8 cellular contexts compared by ENCODE assay signal in the genomic region with DNA sequence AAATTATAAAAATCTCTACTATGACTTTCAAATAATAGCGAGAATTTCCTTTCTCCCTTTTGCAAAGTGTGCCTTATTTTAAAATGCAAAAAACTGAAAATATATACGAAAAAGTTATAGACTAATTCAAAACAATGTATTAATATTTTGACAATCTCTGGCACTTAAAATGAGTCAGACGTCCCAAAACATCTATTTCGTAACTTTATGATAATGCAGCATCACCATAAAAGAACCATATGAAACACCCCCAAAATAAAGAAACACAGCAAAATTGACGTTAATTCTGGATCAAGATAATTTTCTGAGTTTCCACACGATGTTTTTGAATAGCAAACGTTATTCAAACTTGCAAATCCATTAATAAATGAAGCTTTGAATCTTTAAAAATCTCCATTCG. TPM values are rescaled to one million over a fixed set of nuclear protein-coding genes. Genes with fewer than 3 reads are reported as not detected.
DNase-seq lines count a peak whose midpoint lies in the region; ATAC-seq and TF ChIP-seq lines count a peak whose summit lies in the region.

No MANE protein-coding gene starts in this region.

- CTCF ChIA-PET in activated CD4-positive, alpha-beta T cell treated with anti-CD3 and anti-CD28 coated beads, Interleukin-2, amount 10 ng/mL, durations not matched to agents 7 days and 5 days (lab: Charles Lee) = interaction anchor here (0.7 to 2.0 kb wide), 3 partner anchors 33 to 1296 kb away, joined by 3 to 7 read pairs (median 4); no protein-coding TSS in a partner anchor

- H3K27ac ChIP-seq in thyroid gland = no peak overlapping the region

- no peaks in the 10 kb centered on the region for H3K27me3 Mint-ChIP-seq in activated CD4-positive, alpha-beta T cell treated with anti-CD3 and anti-CD28 coated beads, Interleukin-2, amount 10 ng/mL, durations not matched to agents 7 days and 5 days
- no peaks in the 10 kb centered on the region for H3K27me3 Mint-ChIP-seq in activated naive CD8-positive, alpha-beta T cell treated with anti-CD3 and anti-CD28 coated beads, Interleukin-2, amount 10 ng/mL, durations not matched to agents 7 days and 5 days

- WGBS in thyroid gland, 2 donors = 25 to 26% methylated on average over 8 of the region's 8 CpGs

- peaks cover 46% of the 10 kb centered on the region for H3K4me1 Mint-ChIP-seq in activated CD4-positive, alpha-beta T cell treated with anti-CD3 and anti-CD28 coated beads, Interleukin-2, amount 10 ng/mL, durations not matched to agents 7 days and 5 days
- H3K4me1 Mint-ChIP-seq in activated naive CD8-positive, alpha-beta T cell treated with anti-CD3 and anti-CD28 coated beads, Interleukin-2, amount 10 ng/mL, durations not matched to agents 7 days and 5 days = peaks cover 32% of the 10 kb centered on the region

- intact Hi-C loops in thyroid gland (cut with DNase I) = loop anchor here (10.0 kb wide), 1 partner anchor 100 kb away; no protein-coding TSS in a partner anchor

- no peaks in the 10 kb centered on the region for H3K9me3 ChIP-seq in thyroid gland

- peak overlapping the region; percentile 100 for H3K4me3 Mint-ChIP-seq in activated CD4-positive, alpha-beta T cell treated with anti-CD3 and anti-CD28 coated beads, Interleukin-2, amount 10 ng/mL, durations not matched to agents 7 days and 5 days
- peak overlapping the region; percentile 89 for H3K4me3 Mint-ChIP-seq in activated naive CD8-positive, alpha-beta T cell treated with anti-CD3 and anti-CD28 coated beads, Interleukin-2, amount 10 ng/mL, durations not matched to agents 7 days and 5 days

- TF ChIP-seq POLR2A in thyroid gland (IDR thresholded peaks at IDR 0.05) = no peak

- DNase-seq in activated CD4-positive, alpha-beta T cell treated with anti-CD3 and anti-CD28 coated beads, Interleukin-2, amount 10 ng/mL, durations not matched to agents 7 days and 5 days = no peak
- DNase-seq in activated CD4-positive, alpha-beta T cell treated with anti-CD3 and anti-CD28 coated beads for 48 hours = no peak
- DNase-seq in activated naive CD8-positive, alpha-beta T cell treated with anti-CD3 and anti-CD28 coated beads, Interleukin-2, amount 10 ng/mL, durations not matched to agents 7 days and 5 days = no peak
- DNase-seq in kidney epithelial cell (ENCODE audit: low read depth) (no peak), thyroid gland (no peak), amniotic stem cell (lab: John Stamatoyannopoulos, UW) (no peak)

- peak overlapping the region; percentile 99 for H3K27ac Mint-ChIP-seq in activated CD4-positive, alpha-beta T cell treated with anti-CD3 and anti-CD28 coated beads, Interleukin-2, amount 10 ng/mL, durations not matched to agents 7 days and 5 days
- peak overlapping the region; percentile 93 for H3K27ac Mint-ChIP-seq in activated naive CD8-positive, alpha-beta T cell treated with anti-CD3 and anti-CD28 coated beads, Interleukin-2, amount 10 ng/mL, durations not matched to agents 7 days and 5 days

- ATAC-seq in activated naive CD8-positive, alpha-beta T cell treated with anti-CD3 and anti-CD28 coated beads, Interleukin-2, amount 10 ng/mL, durations not matched to agents 7 days and 5 days (ENCODE audit: low read depth) = no peak
- ATAC-seq in HG03135 (IDR thresholded peaks at IDR 0.05; ENCODE audit: unreplicated experiment) (no peak), HG02798 (IDR thresholded peaks at IDR 0.05; ENCODE audit: poor library complexity, unreplicated experiment) (no peak)

- no peaks in the 10 kb centered on the region for H3K36me3 ChIP-seq in kidney epithelial cell (ENCODE audit: control insufficient read depth, insufficient read depth, low read length)
- H3K36me3 ChIP-seq in thyroid gland = no peaks in the 10 kb centered on the region

- peaks cover 14 to 16% of the 10 kb centered on the region in 2 donors for H3K4me1 ChIP-seq in thyroid gland

- POLR2A ChIA-PET in activated CD4-positive, alpha-beta T cell treated with anti-CD3 and anti-CD28 coated beads, Interleukin-2, amount 10 ng/mL, durations not matched to agents 7 days and 5 days (lab: Charles Lee) = no interaction called here
- POLR2A ChIA-PET in activated naive CD8-positive, alpha-beta T cell treated with anti-CD3 and anti-CD28 coated beads, Interleukin-2, amount 10 ng/mL, durations not matched to agents 7 days and 5 days (lab: Charles Lee) = interaction anchor here (0.6 to 3.0 kb wide), 5 partner anchors 13 to 825 kb away, joined by 4 to 21 read pairs (median 6); a partner anchor contains a TSS

- no peaks in the 10 kb centered on the region for H3K27me3 ChIP-seq in kidney epithelial cell (ENCODE audit: control insufficient read depth, insufficient read depth, low read length)
- no peaks in the 10 kb centered on the region for H3K27me3 ChIP-seq in thyroid gland

- peak overlapping the region; percentile 93 for H3K4me3 ChIP-seq in kidney epithelial cell (ENCODE audit: low read depth, low read length)
- peak overlapping the region in 2 of 3 donors; percentile 24 to 84 for H3K4me3 ChIP-seq in thyroid gland (replicated peaks in 1 of 3)

- H3K36me3 Mint-ChIP-seq in activated CD4-positive, alpha-beta T cell treated with anti-CD3 and anti-CD28 coated beads, Interleukin-2, amount 10 ng/mL, durations not matched to agents 7 days and 5 days (ENCODE audit: low read depth) = peaks cover 9% of the 10 kb centered on the region
- H3K36me3 Mint-ChIP-seq in activated naive CD8-positive, alpha-beta T cell treated with anti-CD3 and anti-CD28 coated beads, Interleukin-2, amount 10 ng/mL, durations not matched to agents 7 days and 5 days = peaks cover 4% of the 10 kb centered on the region

- H3K9me3 Mint-ChIP-seq in activated CD4-positive, alpha-beta T cell treated with anti-CD3 and anti-CD28 coated beads, Interleukin-2, amount 10 ng/mL, durations not matched to agents 7 days and 5 days = no peaks in the 10 kb centered on the region
- H3K9me3 Mint-ChIP-seq in activated naive CD8-positive, alpha-beta T cell treated with anti-CD3 and anti-CD28 coated beads, Interleukin-2, amount 10 ng/mL, durations not matched to agents 7 days and 5 days = no peaks in the 10 kb centered on the region

- no peak for TF ChIP-seq CTCF in kidney epithelial cell (IDR thresholded peaks at IDR 0.05; ENCODE audit: insufficient read depth, low read length, poor library complexity, severe bottlenecking)
- no peak for TF ChIP-seq CTCF in thyroid gland (IDR thresholded peaks at IDR 0.05)

RNA-seq across cellular contexts. Expression of a gene that starts 1.0 kb away (rescaled TPM):
- 10 to 100 TPM; 54.8 to 61.7 TPM for total RNA-seq in activated CD4-positive, alpha-beta T cell treated with anti-CD3 and anti-CD28 coated beads, Interleukin-2, amount 10 ng/mL, durations not matched to agents 7 days and 5 days
- 10 to 100 TPM; 58.9 to 61.1 TPM for total RNA-seq in activated naive CD8-positive, alpha-beta T cell treated with anti-CD3 and anti-CD28 coated beads, Interleukin-2, amount 10 ng/mL, durations not matched to agents 7 days and 5 days
- 35.7 and 46.1 TPM in 2 replicates for total RNA-seq in kidney epithelial cell
- 10 to 100 TPM; 52.4 to 80.0 (median 61.3) TPM for total RNA-seq in thyroid gland

RNA-seq across cellular contexts. Expression of a gene that starts 15.7 kb away (rescaled TPM):
- 10 to 100 TPM; 20.2 to 23.4 TPM for total RNA-seq in activated CD4-positive, alpha-beta T cell treated with anti-CD3 and anti-CD28 coated beads, Interleukin-2, amount 10 ng/mL, durations not matched to agents 7 days and 5 days
- total RNA-seq in activated naive CD8-positive, alpha-beta T cell treated with anti-CD3 and anti-CD28 coated beads, Interleukin-2, amount 10 ng/mL, durations not matched to agents 7 days and 5 days = 10 to 100 TPM; 27.2 to 30.6 TPM
- 16.4 and 28.6 TPM in 2 replicates for total RNA-seq in kidney epithelial cell
- total RNA-seq in thyroid gland = 10 to 100 TPM; 50.4 to 85.5 (median 67.8) TPM
